Comparison of ENCODE assay signal across 1 cellular context in genomic region chr12:130955238-130955816, GRCh38.
TF ChIP-seq lines count a peak whose summit lies in the region.

No MANE protein-coding gene starts in this region.

TF ChIP-seq in GM12878, 131 proteins besides CTCF, POLR2A, EP300 and RAD21:
- TF ChIP-seq ZNF207 (IDR thresholded peaks at IDR 0.05; ENCODE audit: borderline replicate concordance) (no peak), IKZF1 (conservative IDR thresholded peaks at IDR 0.05) (0 out of 2 replicates have a peak, but pooled peaks have one; percentile 15), EGR1 (IDR thresholded peaks at IDR 0.05; ENCODE audit: borderline replicate concordance in 1 of 2, low read depth in 2 of 2, low read length in 2 of 2) (no peak)
